ENCODE assay signal across 20 cellular contexts in the genomic region with DNA sequence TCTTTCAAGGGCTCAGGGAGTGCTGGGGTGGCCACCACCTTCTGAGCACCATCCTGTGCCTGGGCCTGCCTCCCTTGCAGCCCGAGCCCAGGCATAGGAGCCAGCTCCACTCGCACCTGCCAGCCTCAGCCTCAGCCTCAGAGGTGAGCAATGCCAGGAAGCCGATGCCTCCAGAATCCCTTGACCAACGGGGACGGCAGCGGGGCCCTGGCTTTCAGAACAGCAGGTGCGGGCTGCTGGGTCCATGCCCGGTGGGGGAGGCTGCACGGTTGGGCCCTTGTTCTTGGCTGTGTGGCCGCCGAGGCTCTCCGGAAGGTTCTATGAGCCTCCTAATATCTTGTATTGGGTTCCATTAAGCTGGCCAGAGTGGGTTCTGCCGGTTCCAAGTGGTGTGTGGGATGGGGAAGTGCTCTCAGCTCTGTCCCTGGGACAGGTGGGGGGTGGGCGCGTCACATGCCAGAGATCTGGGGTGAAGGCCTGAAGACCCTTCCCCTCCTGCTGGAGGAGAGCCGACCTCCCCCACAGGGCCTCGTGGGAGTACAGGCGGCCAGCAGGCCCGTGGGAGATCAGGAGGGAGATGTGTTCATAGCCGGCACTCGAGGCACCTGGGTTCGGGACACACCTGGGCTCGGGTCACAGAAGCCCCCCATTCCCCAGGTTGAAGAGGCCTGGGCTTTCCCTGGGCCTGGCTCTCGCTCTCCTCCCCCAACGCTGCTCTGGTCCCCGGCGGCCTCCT. TPM values are rescaled to one million over a fixed set of nuclear protein-coding genes. Genes with fewer than 3 reads are reported as not detected.
"Had no signal": no experiment of that assay in that cellular context is flagged by ENCODE, and none has a peak within 500 bp of the region (broad histone marks: within the 10 kb centered on the region; RNA-seq: fewer than 3 reads in every experiment).

No MANE protein-coding gene starts in this region.

- H3K9me3 ChIP-seq: body of pancreas had no signal

- ATAC-seq: activated CD8-positive, alpha-beta T cell treated with anti-CD3 and anti-CD28 coated beads for 36 hours; activated T-helper 17 cell treated with anti-CD3 and anti-CD28 coated beads, Interleukin-2, amount 50 U/mL, for 72 hours; body of pancreas; left lobe of liver had no signal

- H3K27me3 ChIP-seq: body of pancreas had no signal

- DNase-seq: activated B cell treated with CpG ODN at 0.5 μM for 24 hours; activated CD4-positive, alpha-beta T cell treated with anti-CD3 and anti-CD28 coated beads for 48 hours; activated CD8-positive, alpha-beta T cell treated with anti-CD3 and anti-CD28 coated beads for 36 hours; activated naive CD4-positive, alpha-beta T cell; activated naive CD8-positive, alpha-beta T cell treated with anti-CD3 and anti-CD28 coated beads for 36 hours; activated T-cell treated with anti-CD3 and anti-CD28 coated beads, Interleukin-2, amount 50 U/mL, for 1 hour; amniotic stem cell; body of pancreas; erythroblast; head of caudate nucleus; midbrain; nephron progenitor cell; nucleus accumbens; stimulated activated CD4-positive, alpha-beta T cell treated with anti-CD3 and anti-CD28 coated beads, Interleukin-2, amount 100 ng/mL, for 24 hours; stimulated activated naive CD4-positive, alpha-beta T cell treated with Interleukin-2 at 50 U/mL for 16 hours had no signal

- H3K27ac ChIP-seq: body of pancreas, coronary artery had no signal

- H3K4me3 ChIP-seq: body of pancreas, coronary artery, lung had no signal

RNA-seq across cellular contexts. Expression of a gene that starts 27.0 kb away (rescaled TPM):
- total RNA-seq: renal cortical epithelial cell had no signal
